Comparison of ENCODE assay signal across 26 cellular contexts in genomic region chr12:54463484-54463883, GRCh38. TPM values are rescaled to one million over a fixed set of nuclear protein-coding genes. Genes with fewer than 3 reads are reported as not detected.
DNase-seq lines count a peak whose midpoint lies in the region; ATAC-seq and TF ChIP-seq lines count a peak whose summit lies in the region.
"Had no signal": no experiment of that assay in that cellular context is flagged by ENCODE, and none has a peak within 500 bp of the region (broad histone marks: within the 10 kb centered on the region; RNA-seq: fewer than 3 reads in every experiment).

No MANE protein-coding gene starts in this region.

- ATAC-seq in HG03469 (IDR thresholded peaks at IDR 0.05; ENCODE audit: unreplicated experiment) (no peak), GM21717 (IDR thresholded peaks at IDR 0.05; ENCODE audit: unreplicated experiment) (no peak), GM18861 (IDR thresholded peaks at IDR 0.05; ENCODE audit: unreplicated experiment) (no peak)
- ATAC-seq: GM12878 had no signal

- H2AFZ ChIP-seq in ACC112 (ENCODE audit: low read length, unreplicated experiment) (no peak overlapping the region), neural cell (ENCODE audit: low read depth, low read length) (no peak overlapping the region)

- H3K4me1 ChIP-seq in ACC112 (ENCODE audit: control insufficient read depth, insufficient read depth, low read length, unreplicated experiment) = peaks cover 15% of the 10 kb centered on the region
- H3K4me1 ChIP-seq: prostate gland, uterus had no signal

- H3K36me3 ChIP-seq in ACC112 (ENCODE audit: insufficient read depth, low read length) = no peaks in the 10 kb centered on the region
- H3K36me3 ChIP-seq in neural cell (ENCODE audit: insufficient read depth, low read length) = no peaks in the 10 kb centered on the region
- H3K36me3 ChIP-seq: heart right ventricle, MG63, prostate gland, uterus had no signal

- no peak for TF ChIP-seq CTCF in neural cell (IDR thresholded peaks at IDR 0.05; ENCODE audit: poor library complexity, severe bottlenecking)

- no peak for TF ChIP-seq RAD21 in neural cell (conservative IDR thresholded peaks at IDR 0.05)

- H3K27me3 ChIP-seq in ACC112 (ENCODE audit: insufficient read depth, low read length) = no peaks in the 10 kb centered on the region
- no peaks in the 10 kb centered on the region for H3K27me3 ChIP-seq in neural cell (ENCODE audit: insufficient read depth, low read depth, low read length)

- no peak overlapping the region for H3K9ac ChIP-seq in neural cell (ENCODE audit: low read length)

- H3K9me2 ChIP-seq in neural cell (ENCODE audit: insufficient read depth, low read length) = no peaks in the 10 kb centered on the region

- H3K4me2 ChIP-seq in neural cell (ENCODE audit: low read length) = no peak overlapping the region

- no peak overlapping the region for H3K4me3 ChIP-seq in ACC112 (ENCODE audit: low read depth, low read length)
- H3K4me3 ChIP-seq in neural cell (ENCODE audit: low read length) = no peak overlapping the region
- H3K4me3 ChIP-seq: GM12878, heart right ventricle, MG63, prostate gland, skin epidermis, uterus had no signal

- H4K20me1 ChIP-seq in neural cell (ENCODE audit: insufficient read depth) = no peaks in the 10 kb centered on the region

- H3K79me2 ChIP-seq in ACC112 (ENCODE audit: control insufficient read depth, insufficient read depth, low read length, unreplicated experiment) (no peaks in the 10 kb centered on the region), neural cell (replicated peaks; ENCODE audit: insufficient read depth, low read length) (no peaks in the 10 kb centered on the region)

- H3K27ac ChIP-seq in ACC112 (ENCODE audit: low read depth, low read length) (0 out of 2 replicates have a peak overlapping the region, but pooled peaks have one; percentile 20), neural cell (ENCODE audit: low read length) (no peak overlapping the region)
- H3K27ac ChIP-seq: heart right ventricle, prostate gland, skin epidermis, uterus had no signal

- DNase-seq in NCI-H2227 treated with DMSO at 0.1 percent for 48 hours (lab: John Stamatoyannopoulos, UW) (peak; percentile 24), fibroblast of gingiva (ENCODE audit: low read depth) (peak; percentile 50), NCI-H446 (lab: John Stamatoyannopoulos, UW) (no peak)
- DNase-seq: activated CD4-positive, alpha-beta T cell treated with anti-CD3 and anti-CD28 coated beads for 4 hours; activated effector memory CD4-positive, alpha-beta T cell treated with Interleukin-2 at 50 U/mL for 16 hours; activated naive CD8-positive, alpha-beta T cell treated with anti-CD3 and anti-CD28 coated beads for 36 hours; CD8-positive, alpha-beta memory T cell; central memory CD4-positive, alpha-beta T cell; DMS 273 treated with DMSO at 0.1 percent for 48 hours; H7; heart right ventricle; KG1; mesendoderm; NCI-H1417 treated with DMSO at 0.1 percent for 48 hours; NCI-H510A; SHP77 treated with DMSO at 0.1 percent for 48 hours had no signal

- no peaks in the 10 kb centered on the region for H3K9me3 ChIP-seq in neural cell (ENCODE audit: low read length)
- H3K9me3 ChIP-seq: heart right ventricle, MG63, prostate gland, uterus had no signal

- H3F3A ChIP-seq in neural cell (ENCODE audit: insufficient read depth, low read length, poor library complexity, severe bottlenecking) = no peaks in the 10 kb centered on the region

- TF ChIP-seq EP300 in neural cell (conservative IDR thresholded peaks at IDR 0.05; ENCODE audit: poor library complexity, severe bottlenecking) = no peak

TF ChIP-seq in neural cell, 6 proteins besides CTCF, POLR2A, EP300 and RAD21:
- TF ChIP-seq SMC3 (conservative IDR thresholded peaks at IDR 0.05; ENCODE audit: poor library complexity) (no peak), POLR2AphosphoS5 (IDR thresholded peaks at IDR 0.05) (peak; percentile 32)

RNA-seq across cellular contexts. Expression of gene GTSF1, which starts 9.9 kb away (rescaled TPM):
- polyA plus RNA-seq in neural cell = not detected in 2 replicates
- polyA minus RNA-seq in neural cell = not detected in 2 replicates

RNA-seq across cellular contexts. Expression of gene NCKAP1L, which starts 34.1 kb away (rescaled TPM):
- polyA plus RNA-seq in neural cell = 0.02 and 1.9 TPM in 2 replicates
- 0.23 and 0.24 TPM in 2 replicates for polyA minus RNA-seq in neural cell

RNA-seq across cellular contexts. Expression of gene ITGA5, which starts 44.4 kb away (rescaled TPM):
- not detected in 2 replicates for polyA plus RNA-seq in neural cell
- not detected in 2 replicates for polyA minus RNA-seq in neural cell

Comparison
In these comparisons a context has a peak if more than half of its experiments do, and no peak if none do; other contexts are left out.
1. DNase-seq: peak in NCI-H2227 treated with DMSO at 0.1 percent for 48 hours (single experiment) and fibroblast of gingiva (single experiment); none in NCI-H446 (0 of 2).